ENCODE assay signal across 14 cellular contexts in genomic region chr12:24534632-24535031, GRCh38.
A peak's percentile ranks its signal among the peaks of the same experiment; 100 is the strongest.
DNase-seq lines count a peak whose midpoint lies in the region; ATAC-seq and TF ChIP-seq lines count a peak whose summit lies in the region.
"Had no signal": no experiment of that assay in that cellular context is flagged by ENCODE, and none has a peak within 500 bp of the region (broad histone marks: within the 10 kb centered on the region; RNA-seq: fewer than 3 reads in every experiment).

No MANE protein-coding gene starts in this region.

- TF ChIP-seq EP300 in gastroesophageal sphincter (IDR thresholded peaks at IDR 0.05) = no peak

- H3K27me3 ChIP-seq in gastroesophageal sphincter (no peaks in the 10 kb centered on the region), uterus (no peaks in the 10 kb centered on the region)
- H3K27me3 ChIP-seq: esophagus muscularis mucosa, SJSA1 had no signal

- H3K4me1 Mint-ChIP-seq in osteocyte (ENCODE audit: unreplicated experiment) (peaks cover 61% of the 10 kb centered on the region), T-helper 17 cell (no peaks in the 10 kb centered on the region)
- H3K4me1 Mint-ChIP-seq: activated naive CD4-positive, alpha-beta T cell treated with anti-CD3 and anti-CD28 coated beads, Interleukin-2, amount 10 ng/mL, durations not matched to agents 7 days and 5 days had no signal

- H3K9me3 ChIP-seq in gastroesophageal sphincter (no peaks in the 10 kb centered on the region), uterus (no peaks in the 10 kb centered on the region), T-helper 17 cell (ENCODE audit: control insufficient read depth, low read length, poor library complexity, severe bottlenecking) (no peaks in the 10 kb centered on the region)
- H3K9me3 ChIP-seq: esophagus muscularis mucosa, mucosa of descending colon, SJSA1 had no signal

- H3K36me3 ChIP-seq in gastroesophageal sphincter (no peaks in the 10 kb centered on the region), uterus (no peaks in the 10 kb centered on the region)
- H3K36me3 ChIP-seq: esophagus muscularis mucosa, SJSA1 had no signal

- H3K27ac Mint-ChIP-seq in osteocyte (ENCODE audit: unreplicated experiment) = peak overlapping the region; percentile 62
- no peak overlapping the region for H3K27ac Mint-ChIP-seq in T-helper 17 cell
- H3K27ac Mint-ChIP-seq: activated naive CD4-positive, alpha-beta T cell treated with anti-CD3 and anti-CD28 coated beads, Interleukin-2, amount 10 ng/mL, durations not matched to agents 7 days and 5 days; IgD-negative memory B cell had no signal

- DNase-seq in NCI-H524 (lab: John Stamatoyannopoulos, UW) (peak; percentile 3 to 40), NCI-H524 treated with DMSO at 0.1 percent for 48 hours (lab: John Stamatoyannopoulos, UW) (no peak), osteocyte (ENCODE audit: extremely low spot score, unreplicated experiment) (no peak), uterus (no peak), AG20443 (ENCODE audit: low spot score) (no peak), T-helper 17 cell (no peak), T-helper 1 cell (no peak)
- DNase-seq: activated naive CD4-positive, alpha-beta T cell treated with anti-CD3 and anti-CD28 coated beads, Interleukin-2, amount 10 ng/mL, durations not matched to agents 7 days and 5 days; cerebellar nuclear complex; mucosa of descending colon had no signal

- no peaks in the 10 kb centered on the region for H3K9me3 Mint-ChIP-seq in osteocyte (ENCODE audit: unreplicated experiment)
- H3K9me3 Mint-ChIP-seq: activated naive CD4-positive, alpha-beta T cell treated with anti-CD3 and anti-CD28 coated beads, Interleukin-2, amount 10 ng/mL, durations not matched to agents 7 days and 5 days; IgD-negative memory B cell had no signal

- H3K27ac ChIP-seq in gastroesophageal sphincter = peak overlapping the region in 3 of 4 donors; percentile 17 to 38 (median 28)
- H3K27ac ChIP-seq in uterus = peak overlapping the region; percentile 69 to 70
- H3K27ac ChIP-seq: SJSA1 had no signal

- 46 to 49% methylated on average over 2 to 4 of the region's 4 CpGs for WGBS in gastroesophageal sphincter (ENCODE audit: low coverage in 1 of 2), 2 donors

- no peak overlapping the region for H3K4me3 ChIP-seq in gastroesophageal sphincter
- H3K4me3 ChIP-seq in uterus = no peak overlapping the region
- H3K4me3 ChIP-seq: esophagus muscularis mucosa, mucosa of descending colon, SJSA1 had no signal

- no peaks in the 10 kb centered on the region for H3K36me3 Mint-ChIP-seq in osteocyte (ENCODE audit: unreplicated experiment)
- no peaks in the 10 kb centered on the region for H3K36me3 Mint-ChIP-seq in T-helper 17 cell (ENCODE audit: low read depth)
- H3K36me3 Mint-ChIP-seq: activated naive CD4-positive, alpha-beta T cell treated with anti-CD3 and anti-CD28 coated beads, Interleukin-2, amount 10 ng/mL, durations not matched to agents 7 days and 5 days; IgD-negative memory B cell had no signal

- H3K4me3 Mint-ChIP-seq in osteocyte (ENCODE audit: unreplicated experiment) = no peak overlapping the region
- H3K4me3 Mint-ChIP-seq in T-helper 17 cell = no peak overlapping the region
- H3K4me3 Mint-ChIP-seq: activated naive CD4-positive, alpha-beta T cell treated with anti-CD3 and anti-CD28 coated beads, Interleukin-2, amount 10 ng/mL, durations not matched to agents 7 days and 5 days had no signal

- intact Hi-C loops in uterus (cut with DNase I; ENCODE audit: low total_unique reads) = no loop called here

- H3K4me1 ChIP-seq in gastroesophageal sphincter (peaks cover 0 to 14% (median 0%) of the 10 kb centered on the region in 3 donors), uterus (no peaks in the 10 kb centered on the region)

- no peak for TF ChIP-seq POLR2A in gastroesophageal sphincter (IDR thresholded peaks at IDR 0.05)
- TF ChIP-seq POLR2A in uterus (IDR thresholded peaks at IDR 0.05) = no peak

- TF ChIP-seq CTCF in gastroesophageal sphincter (IDR thresholded peaks at IDR 0.05) (no peak), osteocyte (IDR thresholded peaks at IDR 0.05) (no peak), uterus (IDR thresholded peaks at IDR 0.05) (no peak)

- H3K27me3 Mint-ChIP-seq in osteocyte (ENCODE audit: unreplicated experiment) (no peaks in the 10 kb centered on the region), T-helper 17 cell (no peaks in the 10 kb centered on the region)
- H3K27me3 Mint-ChIP-seq: activated naive CD4-positive, alpha-beta T cell treated with anti-CD3 and anti-CD28 coated beads, Interleukin-2, amount 10 ng/mL, durations not matched to agents 7 days and 5 days had no signal

- ATAC-seq in gastroesophageal sphincter (no peak), T-helper 17 cell (no peak)
- ATAC-seq: mucosa of descending colon had no signal

Comparison
In these comparisons a context has a peak if more than half of its experiments do, and no peak if none do; other contexts are left out.
1. DNase-seq: peak in NCI-H524 (2 of 2); none in NCI-H524 treated with DMSO at 0.1 percent for 48 hours (single experiment), osteocyte (single experiment), uterus (0 of 2), AG20443 (single experiment), T-helper 17 cell (0 of 3) and T-helper 1 cell (0 of 5).